ENCODE assay signal across 1 cellular context in the genomic region with DNA sequence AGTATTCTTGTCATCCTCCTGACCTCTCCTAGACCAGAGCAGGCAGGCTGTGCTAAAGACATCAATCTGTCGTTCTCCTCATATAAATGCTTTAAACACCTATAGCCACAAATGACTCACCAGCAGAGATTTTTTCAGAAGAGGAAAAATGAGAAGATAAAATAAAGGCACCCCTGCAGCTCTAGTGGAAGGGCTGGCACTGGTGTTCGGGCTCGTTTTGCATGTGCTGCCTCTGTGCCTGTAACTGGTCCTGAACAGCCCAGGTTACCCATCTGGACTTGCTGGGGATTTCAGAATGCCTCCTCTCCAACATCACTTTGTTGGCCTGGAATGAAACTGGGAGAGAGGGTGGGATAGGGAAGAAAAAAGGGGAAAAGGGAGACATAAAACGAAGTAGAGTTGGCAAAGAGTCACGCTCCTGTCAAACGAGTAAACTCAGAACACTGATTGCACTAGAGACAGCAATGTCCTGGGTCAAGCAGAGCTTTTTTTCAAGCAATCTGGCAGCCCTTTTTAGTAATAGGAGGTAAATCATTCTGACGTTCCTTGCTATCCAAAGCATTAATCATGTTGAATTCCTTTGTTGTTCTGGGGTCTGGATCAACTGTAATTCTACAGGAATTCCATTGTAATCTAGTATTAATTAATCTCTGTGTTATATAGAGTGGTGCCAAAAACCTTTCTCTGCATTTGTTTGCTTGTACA.
A peak's percentile ranks its signal among the peaks of the same experiment; 100 is the strongest.
TF ChIP-seq lines count a peak whose summit lies in the region.

No MANE protein-coding gene starts in this region.

TF ChIP-seq in HEK293, 187 proteins besides CTCF, POLR2A, EP300 and RAD21 (continued from another document):
- TF ChIP-seq, protein P1, sequence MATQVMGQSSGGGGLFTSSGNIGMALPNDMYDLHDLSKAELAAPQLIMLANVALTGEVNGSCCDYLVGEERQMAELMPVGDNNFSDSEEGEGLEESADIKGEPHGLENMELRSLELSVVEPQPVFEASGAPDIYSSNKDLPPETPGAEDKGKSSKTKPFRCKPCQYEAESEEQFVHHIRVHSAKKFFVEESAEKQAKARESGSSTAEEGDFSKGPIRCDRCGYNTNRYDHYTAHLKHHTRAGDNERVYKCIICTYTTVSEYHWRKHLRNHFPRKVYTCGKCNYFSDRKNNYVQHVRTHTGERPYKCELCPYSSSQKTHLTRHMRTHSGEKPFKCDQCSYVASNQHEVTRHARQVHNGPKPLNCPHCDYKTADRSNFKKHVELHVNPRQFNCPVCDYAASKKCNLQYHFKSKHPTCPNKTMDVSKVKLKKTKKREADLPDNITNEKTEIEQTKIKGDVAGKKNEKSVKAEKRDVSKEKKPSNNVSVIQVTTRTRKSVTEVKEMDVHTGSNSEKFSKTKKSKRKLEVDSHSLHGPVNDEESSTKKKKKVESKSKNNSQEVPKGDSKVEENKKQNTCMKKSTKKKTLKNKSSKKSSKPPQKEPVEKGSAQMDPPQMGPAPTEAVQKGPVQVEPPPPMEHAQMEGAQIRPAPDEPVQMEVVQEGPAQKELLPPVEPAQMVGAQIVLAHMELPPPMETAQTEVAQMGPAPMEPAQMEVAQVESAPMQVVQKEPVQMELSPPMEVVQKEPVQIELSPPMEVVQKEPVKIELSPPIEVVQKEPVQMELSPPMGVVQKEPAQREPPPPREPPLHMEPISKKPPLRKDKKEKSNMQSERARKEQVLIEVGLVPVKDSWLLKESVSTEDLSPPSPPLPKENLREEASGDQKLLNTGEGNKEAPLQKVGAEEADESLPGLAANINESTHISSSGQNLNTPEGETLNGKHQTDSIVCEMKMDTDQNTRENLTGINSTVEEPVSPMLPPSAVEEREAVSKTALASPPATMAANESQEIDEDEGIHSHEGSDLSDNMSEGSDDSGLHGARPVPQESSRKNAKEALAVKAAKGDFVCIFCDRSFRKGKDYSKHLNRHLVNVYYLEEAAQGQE (tag by site-specific recombination; IDR thresholded peaks at IDR 0.05), result no peak
- no peak for TF ChIP-seq ZSCAN16 (tag by site-specific recombination; IDR thresholded peaks at IDR 0.05)
- TF ChIP-seq GLIS2 (tag by site-specific recombination; IDR thresholded peaks at IDR 0.05), result no peak
- peak; percentile 36 for TF ChIP-seq KLF8 (tag by site-specific recombination; IDR thresholded peaks at IDR 0.05)
- no peak for TF ChIP-seq ZNF114 (tag by site-specific recombination; IDR thresholded peaks at IDR 0.05)
- no peak for TF ChIP-seq ZNF560 (tag by site-specific recombination; IDR thresholded peaks at IDR 0.05; ENCODE audit: borderline replicate concordance)
- no peak for TF ChIP-seq ZNF146 (tag by site-specific recombination; IDR thresholded peaks at IDR 0.05)
- no peak for TF ChIP-seq ZNF707 (tag by site-specific recombination; IDR thresholded peaks at IDR 0.05)
- TF ChIP-seq MEIS1 (CRISPR knock-in tag; IDR thresholded peaks at IDR 0.05; ENCODE audit: borderline replicate concordance), result peak; percentile 80; the same call in 1 of the 2 replicates
- peak; percentile 56 for TF ChIP-seq SP7 (tag by site-specific recombination; IDR thresholded peaks at IDR 0.05)
- TF ChIP-seq, protein P2, sequence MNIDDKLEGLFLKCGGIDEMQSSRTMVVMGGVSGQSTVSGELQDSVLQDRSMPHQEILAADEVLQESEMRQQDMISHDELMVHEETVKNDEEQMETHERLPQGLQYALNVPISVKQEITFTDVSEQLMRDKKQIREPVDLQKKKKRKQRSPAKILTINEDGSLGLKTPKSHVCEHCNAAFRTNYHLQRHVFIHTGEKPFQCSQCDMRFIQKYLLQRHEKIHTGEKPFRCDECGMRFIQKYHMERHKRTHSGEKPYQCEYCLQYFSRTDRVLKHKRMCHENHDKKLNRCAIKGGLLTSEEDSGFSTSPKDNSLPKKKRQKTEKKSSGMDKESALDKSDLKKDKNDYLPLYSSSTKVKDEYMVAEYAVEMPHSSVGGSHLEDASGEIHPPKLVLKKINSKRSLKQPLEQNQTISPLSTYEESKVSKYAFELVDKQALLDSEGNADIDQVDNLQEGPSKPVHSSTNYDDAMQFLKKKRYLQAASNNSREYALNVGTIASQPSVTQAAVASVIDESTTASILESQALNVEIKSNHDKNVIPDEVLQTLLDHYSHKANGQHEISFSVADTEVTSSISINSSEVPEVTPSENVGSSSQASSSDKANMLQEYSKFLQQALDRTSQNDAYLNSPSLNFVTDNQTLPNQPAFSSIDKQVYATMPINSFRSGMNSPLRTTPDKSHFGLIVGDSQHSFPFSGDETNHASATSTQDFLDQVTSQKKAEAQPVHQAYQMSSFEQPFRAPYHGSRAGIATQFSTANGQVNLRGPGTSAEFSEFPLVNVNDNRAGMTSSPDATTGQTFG (tag by site-specific recombination; IDR thresholded peaks at IDR 0.05; ENCODE audit: borderline replicate concordance), result no peak
- TF ChIP-seq, protein P3, sequence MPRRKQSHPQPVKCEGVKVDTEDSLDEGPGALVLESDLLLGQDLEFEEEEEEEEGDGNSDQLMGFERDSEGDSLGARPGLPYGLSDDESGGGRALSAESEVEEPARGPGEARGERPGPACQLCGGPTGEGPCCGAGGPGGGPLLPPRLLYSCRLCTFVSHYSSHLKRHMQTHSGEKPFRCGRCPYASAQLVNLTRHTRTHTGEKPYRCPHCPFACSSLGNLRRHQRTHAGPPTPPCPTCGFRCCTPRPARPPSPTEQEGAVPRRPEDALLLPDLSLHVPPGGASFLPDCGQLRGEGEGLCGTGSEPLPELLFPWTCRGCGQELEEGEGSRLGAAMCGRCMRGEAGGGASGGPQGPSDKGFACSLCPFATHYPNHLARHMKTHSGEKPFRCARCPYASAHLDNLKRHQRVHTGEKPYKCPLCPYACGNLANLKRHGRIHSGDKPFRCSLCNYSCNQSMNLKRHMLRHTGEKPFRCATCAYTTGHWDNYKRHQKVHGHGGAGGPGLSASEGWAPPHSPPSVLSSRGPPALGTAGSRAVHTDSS (tag by site-specific recombination; IDR thresholded peaks at IDR 0.05), result no peak
- no peak for TF ChIP-seq KLF7 (tag by site-specific recombination; IDR thresholded peaks at IDR 0.05; ENCODE audit: borderline replicate concordance)
- peak; percentile 11; the same call in 1 of the 2 replicates for TF ChIP-seq WT1 (tag by site-specific recombination; IDR thresholded peaks at IDR 0.05)
- no peak for TF ChIP-seq ZNF677 (tag by site-specific recombination; IDR thresholded peaks at IDR 0.05)
- no peak for TF ChIP-seq PRDM1 (tag by site-specific recombination; IDR thresholded peaks at IDR 0.05)
- TF ChIP-seq ZNF473 (tag by site-specific recombination; IDR thresholded peaks at IDR 0.05), result no peak
- TF ChIP-seq ZNF837 (tag by site-specific recombination; IDR thresholded peaks at IDR 0.05), result no peak
